1 cellular context compared by ENCODE assay signal in genomic region chr7:22640269-22640668, GRCh38.
TF ChIP-seq lines count a peak whose summit lies in the region.

No MANE protein-coding gene starts in this region.

TF ChIP-seq in GM12878, 131 proteins besides CTCF, POLR2A, EP300 and RAD21 (continued from another document):
- TF ChIP-seq NRF1 (conservative IDR thresholded peaks at IDR 0.05; ENCODE audit: low read depth, low read length) (no peak), ZNF384 (IDR thresholded peaks at IDR 0.05; ENCODE audit: borderline replicate concordance, low read depth, low read length) (no peak), ZNF24 (IDR thresholded peaks at IDR 0.05) (no peak), MEF2A (IDR thresholded peaks at IDR 0.05; ENCODE audit: insufficient read depth, low read depth, low read length) (peak; percentile 81), RELA (IDR thresholded peaks at IDR 0.05; ENCODE audit: borderline replicate concordance, partially characterized antibody) (peak; percentile 77), BHLHE40 (IDR thresholded peaks at IDR 0.05; ENCODE audit: borderline replicate concordance in 1 of 2, low read depth in 2 of 2, low read length in 1 of 2) (peak; percentile 11 to 21; a peak in 2 of 4 replicates), CBX5 (IDR thresholded peaks at IDR 0.05; ENCODE audit: low read depth) (peak; percentile 96), HDAC6 (IDR thresholded peaks at IDR 0.05; ENCODE audit: unreplicated experiment) (no peak), GABPA (IDR thresholded peaks at IDR 0.05; ENCODE audit: low read depth) (peak; percentile 55), JUNB (IDR thresholded peaks at IDR 0.05) (peak; percentile 86), ZBTB33 (IDR thresholded peaks at IDR 0.05) (no peak), REST (IDR thresholded peaks at IDR 0.05; ENCODE audit: low read depth, low read length) (no peak), POU2F2 (IDR thresholded peaks at IDR 0.05; ENCODE audit: borderline replicate concordance, low read depth, low read length) (peak; percentile 67; the same call in 1 of the 3 replicates), SIN3A (IDR thresholded peaks at IDR 0.05; ENCODE audit: low read depth, low read length) (no peak), IRF4 (IDR thresholded peaks at IDR 0.05; ENCODE audit: low read depth, low read length) (peak; percentile 92), ZBTB4 (CRISPR knock-in tag; IDR thresholded peaks at IDR 0.05) (no peak), FOXM1 (IDR thresholded peaks at IDR 0.05; ENCODE audit: low read depth, low read length) (peak; percentile 93), CBFB (IDR thresholded peaks at IDR 0.05; ENCODE audit: low read depth) (0 out of 2 replicates have a peak, but pooled peaks have one; percentile 53), DPF2 (IDR thresholded peaks at IDR 0.05) (no peak), STAT3 (IDR thresholded peaks at IDR 0.05; ENCODE audit: low read depth, low read length) (0 out of 2 replicates have a peak, but pooled peaks have one; percentile 41), ZBED1 (IDR thresholded peaks at IDR 0.05; ENCODE audit: borderline replicate concordance) (peak; percentile 54; the same call in 1 of the 2 replicates), TARDBP (IDR thresholded peaks at IDR 0.05; ENCODE audit: borderline replicate concordance) (no peak), CEBPB (IDR thresholded peaks at IDR 0.05; ENCODE audit: borderline replicate concordance in 1 of 2, low read depth in 2 of 2, low read length in 2 of 2) (peak in 1 of 2 experiments; percentile 78; a peak in 1 of 4 replicates), ZNF622 (IDR thresholded peaks at IDR 0.05) (no peak), NFIC (IDR thresholded peaks at IDR 0.05; ENCODE audit: low read depth, low read length) (peak; percentile 94), SREBF2 (IDR thresholded peaks at IDR 0.05; ENCODE audit: low read length) (no peak), BCL3 (IDR thresholded peaks at IDR 0.05; ENCODE audit: borderline replicate concordance, insufficient read depth, low read depth, low read length, poor library complexity, severe bottlenecking) (peak; percentile 80), SMAD1 (IDR thresholded peaks at IDR 0.05; ENCODE audit: low read depth, partially characterized antibody) (no peak), SPI1 (IDR thresholded peaks at IDR 0.05; ENCODE audit: borderline replicate concordance, insufficient read depth, low read depth, low read length) (no peak), NR2F1 (conservative IDR thresholded peaks at IDR 0.05) (peak; percentile 94), RCOR1 (conservative IDR thresholded peaks at IDR 0.05; ENCODE audit: low read depth, low read length) (no peak), ATF2 (IDR thresholded peaks at IDR 0.05; ENCODE audit: low read length) (peak; percentile 93), CREB1 (IDR thresholded peaks at IDR 0.05; ENCODE audit: low read depth) (peak; percentile 42; the same call in 1 of the 2 replicates), ETV6 (conservative IDR thresholded peaks at IDR 0.05 in 1 of 2, IDR thresholded peaks at IDR 0.05 in 1 of 2; ENCODE audit: borderline replicate concordance in 1 of 2, low read depth in 1 of 2) (peak in 1 of 2 experiments; percentile 55; a peak in 1 of 4 replicates), TBL1XR1 (IDR thresholded peaks at IDR 0.05; ENCODE audit: low read depth, low read length) (peak; percentile 58; the same call in 1 of the 2 replicates), MTA3 (IDR thresholded peaks at IDR 0.05; ENCODE audit: borderline replicate concordance, low read length) (peak; percentile 88; the same call in 1 of the 2 replicates), SRF (IDR thresholded peaks at IDR 0.05; ENCODE audit: low read depth in 2 of 2, low read length in 2 of 2) (no peak)
TF ChIP-seq in GM12878: peak in this region for 34.
